ENCODE assay signal across 1 cellular context in the genomic region with DNA sequence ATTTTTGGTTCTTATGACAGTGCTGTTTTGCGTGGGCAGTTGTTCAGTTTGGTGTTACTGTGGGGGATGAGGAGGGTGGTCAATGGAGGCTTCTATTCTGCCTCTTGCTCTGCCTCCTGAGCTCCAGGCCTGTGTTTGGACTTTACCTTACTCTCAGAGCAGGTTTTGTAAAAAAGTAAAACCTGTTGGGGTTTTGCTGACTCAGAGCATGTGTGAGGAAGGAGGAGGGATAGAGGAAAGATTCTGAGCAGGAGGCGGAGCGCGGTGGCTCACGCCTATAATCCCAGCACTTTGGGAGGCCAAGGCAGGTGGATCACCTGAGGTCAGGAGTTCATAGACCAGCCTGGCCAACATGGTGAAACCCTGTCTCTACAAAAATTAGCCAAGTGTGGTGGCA.
TF ChIP-seq lines count a peak whose summit lies in the region.

No MANE protein-coding gene starts in this region.

TF ChIP-seq in HepG2, 621 proteins besides CTCF, POLR2A, EP300 and RAD21:
- TF ChIP-seq SNRNP70 (IDR thresholded peaks at IDR 0.05; ENCODE audit: low read depth, low read length) = no peak
- peak; percentile 97 for TF ChIP-seq MAFF (IDR thresholded peaks at IDR 0.05; ENCODE audit: low read depth, low read length)
- TF ChIP-seq MAFK (conservative IDR thresholded peaks at IDR 0.05 in 1 of 2, IDR thresholded peaks at IDR 0.05 in 1 of 2; ENCODE audit: low read length in 2 of 2) = peak; percentile 96 to 98
